In genomic region chr21:25734654-25735220, GRCh38 we compare ENCODE assay signal across 1 cellular context.
TF ChIP-seq lines count a peak whose summit lies in the region.

TSS of gene ATP5PF (minus strand) at chr21:25734904. CDS start at chr21:25729794, 5,110 bp downstream.
TSS of gene GABPA (plus strand) at chr21:25734972. CDS start at chr21:25741599, 6,627 bp downstream.

TF ChIP-seq in HEK293, 187 proteins besides CTCF, POLR2A, EP300 and RAD21 (continued from another document):
- peak; percentile 99 for TF ChIP-seq ZBTB11 (tag by site-specific recombination; conservative IDR thresholded peaks at IDR 0.05; ENCODE audit: low read depth)
- TF ChIP-seq ZBTB17 (tag by site-specific recombination; IDR thresholded peaks at IDR 0.05) = peak; percentile 98
- peak; percentile 86 for TF ChIP-seq YY2 (tag by site-specific recombination; IDR thresholded peaks at IDR 0.05)
- TF ChIP-seq OSR2 (tag by site-specific recombination; IDR thresholded peaks at IDR 0.05) = peak; percentile 76
- peak; percentile 28; the same call in 1 of the 2 replicates for TF ChIP-seq OVOL3 (tag by site-specific recombination; IDR thresholded peaks at IDR 0.05)
- TF ChIP-seq ZNF704 (tag by site-specific recombination; IDR thresholded peaks at IDR 0.05) = no peak
- TF ChIP-seq HOXC10 (CRISPR knock-in tag; IDR thresholded peaks at IDR 0.05) = 0 out of 2 replicates have a peak, but pooled peaks have one; percentile 61
- TF ChIP-seq KLF17 (tag by site-specific recombination; IDR thresholded peaks at IDR 0.05) = peak; percentile 17; the same call in 1 of the 2 replicates
- 0 out of 2 replicates have a peak, but pooled peaks have one; percentile 33 for TF ChIP-seq ZSCAN5A (tag by site-specific recombination; IDR thresholded peaks at IDR 0.05)
- no peak for TF ChIP-seq ZNF24 (tag by site-specific recombination; IDR thresholded peaks at IDR 0.05)
- no peak for TF ChIP-seq SALL2 (tag by site-specific recombination; IDR thresholded peaks at IDR 0.05; ENCODE audit: borderline replicate concordance)
- no peak for TF ChIP-seq ZNF354C (tag by site-specific recombination; IDR thresholded peaks at IDR 0.05; ENCODE audit: borderline replicate concordance, low read depth)
- no peak for TF ChIP-seq GLIS2 (tag by site-specific recombination; IDR thresholded peaks at IDR 0.05)
- TF ChIP-seq ZNF341 (tag by site-specific recombination; IDR thresholded peaks at IDR 0.05; ENCODE audit: low read depth) = peak; percentile 29; the same call in 1 of the 2 replicates
- no peak for TF ChIP-seq ZNF19 (tag by site-specific recombination; IDR thresholded peaks at IDR 0.05; ENCODE audit: low read depth)
- TF ChIP-seq ZFHX2 (tag by site-specific recombination; conservative IDR thresholded peaks at IDR 0.05) = peak; percentile 97
- TF ChIP-seq ZBTB48 (tag by site-specific recombination; IDR thresholded peaks at IDR 0.05) = no peak
- TF ChIP-seq ZBTB44 (tag by site-specific recombination; IDR thresholded peaks at IDR 0.05) = no peak
- TF ChIP-seq ZNF660 (tag by site-specific recombination; IDR thresholded peaks at IDR 0.05) = peak; percentile 63; the same call in 1 of the 2 replicates
- TF ChIP-seq ZNF580 (tag by site-specific recombination; IDR thresholded peaks at IDR 0.05) = peak; percentile 99
- no peak for TF ChIP-seq ZNF266 (tag by site-specific recombination; IDR thresholded peaks at IDR 0.05; ENCODE audit: low read depth)
- TF ChIP-seq SP3 (tag by site-specific recombination; IDR thresholded peaks at IDR 0.05) = peak; percentile 89
- no peak for TF ChIP-seq ZNF311 (tag by site-specific recombination; IDR thresholded peaks at IDR 0.05; ENCODE audit: borderline replicate concordance)
- TF ChIP-seq ZNF639 (tag by site-specific recombination; IDR thresholded peaks at IDR 0.05) = peak; percentile 96
- no peak for TF ChIP-seq ZNF571 (tag by site-specific recombination; IDR thresholded peaks at IDR 0.05)
- TF ChIP-seq ZNF518A (tag by site-specific recombination; conservative IDR thresholded peaks at IDR 0.05; ENCODE audit: low read depth) = peak; percentile 98
- peak; percentile 65; the same call in 1 of the 2 replicates for TF ChIP-seq KLF16 (tag by site-specific recombination; IDR thresholded peaks at IDR 0.05)
- no peak for TF ChIP-seq ATF2 (tag by site-specific recombination; IDR thresholded peaks at IDR 0.05; ENCODE audit: low read depth)
- peak; percentile 54 for TF ChIP-seq ZNF610 (tag by site-specific recombination; IDR thresholded peaks at IDR 0.05; ENCODE audit: borderline replicate concordance)
- TF ChIP-seq ZNF169 (tag by site-specific recombination; IDR thresholded peaks at IDR 0.05) = no peak
- 0 out of 2 replicates have a peak, but pooled peaks have one; percentile 43 for TF ChIP-seq KLF9 (tag by site-specific recombination; IDR thresholded peaks at IDR 0.05; ENCODE audit: low read depth)
- TF ChIP-seq ZBTB21 (tag by site-specific recombination; IDR thresholded peaks at IDR 0.05) = no peak
